Comparison of ENCODE assay signal across 17 cellular contexts in the genomic region with DNA sequence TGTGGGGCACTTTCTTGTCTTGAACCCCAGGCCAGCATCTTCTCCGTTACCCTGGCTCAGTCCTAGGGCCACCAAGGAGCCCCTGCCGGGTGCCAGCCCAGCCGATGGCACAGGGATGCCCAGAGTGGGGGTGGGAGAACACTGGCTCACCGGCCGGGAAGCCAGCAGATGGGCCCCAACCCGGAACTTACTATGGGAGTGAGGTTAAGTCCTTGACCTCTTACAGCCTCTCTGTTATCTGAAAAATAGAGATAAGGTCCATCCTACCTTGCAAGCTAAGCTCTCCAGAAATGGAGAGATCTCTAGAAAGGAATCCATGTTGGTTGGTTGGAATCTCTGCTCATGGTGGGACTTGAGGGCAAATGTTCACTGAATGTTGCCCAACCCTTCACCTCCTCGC. TPM values are rescaled to one million over a fixed set of nuclear protein-coding genes. Genes with fewer than 3 reads are reported as not detected.
DNase-seq lines count a peak whose midpoint lies in the region; ATAC-seq and TF ChIP-seq lines count a peak whose summit lies in the region.
"Had no signal": no experiment of that assay in that cellular context is flagged by ENCODE, and none has a peak within 500 bp of the region (broad histone marks: within the 10 kb centered on the region; RNA-seq: fewer than 3 reads in every experiment).

No MANE protein-coding gene starts in this region.

- peaks cover 89% of the 10 kb centered on the region for H3K4me1 Mint-ChIP-seq in brain
- peaks cover 36% of the 10 kb centered on the region for H3K4me1 Mint-ChIP-seq in neural crest cell

- H4K20me1 ChIP-seq in mammary epithelial cell (ENCODE audit: insufficient read depth, low read length) (peaks cover 8% of the 10 kb centered on the region), OCI-LY7 (ENCODE audit: insufficient read depth, low read length) (no peaks in the 10 kb centered on the region)

- H3K36me3 Mint-ChIP-seq in brain (peaks cover 36% of the 10 kb centered on the region), neural crest cell (ENCODE audit: low read depth) (peaks cover 6% of the 10 kb centered on the region)
- H3K36me3 Mint-ChIP-seq: CD8-positive, alpha-beta T cell had no signal

- H3K4me3 ChIP-seq in breast epithelium (no peak overlapping the region), mammary epithelial cell (replicated peaks in 1 of 3; ENCODE audit: insufficient read depth in 1 of 3, low read depth in 2 of 3, low read length in 3 of 3) (no peak overlapping the region), uterus (no peak overlapping the region), OCI-LY7 (ENCODE audit: low read depth, low read length, poor library complexity, severe bottlenecking) (no peak overlapping the region)
- H3K4me3 ChIP-seq: GM23338 had no signal

- H3K79me2 ChIP-seq in mammary epithelial cell (ENCODE audit: insufficient read depth, low read length) (no peaks in the 10 kb centered on the region), OCI-LY7 (ENCODE audit: insufficient read depth, low read depth, low read length) (no peaks in the 10 kb centered on the region)

- intact Hi-C loops in breast epithelium (cut with DNase I; ENCODE audit: low total_unique reads): no loop called here
- intact Hi-C loops in mammary epithelial cell (cut with micrococcal nuclease): no loop called here
- intact Hi-C loops in uterus (cut with DNase I; ENCODE audit: low total_unique reads): no loop called here
- intact Hi-C loops in OCI-LY7 (cut with micrococcal nuclease; ENCODE audit: unreplicated experiment): no loop called here

- H3K27ac Mint-ChIP-seq in brain (peak overlapping the region in 4 of 5 experiments; percentile 57 to 87 (median 71)), neural crest cell (ENCODE audit: unreplicated experiment) (peak overlapping the region; percentile 57)
- H3K27ac Mint-ChIP-seq: CD14-positive monocyte; CD8-positive, alpha-beta T cell; GM23338 had no signal

- dilution Hi-C loops in mammary epithelial cell (cut with HindIII; ENCODE audit: low sequenced_read_pairs): no loop called here

- no TSS peak for BruUV-seq in mammary epithelial cell (replicated peaks; lab: Mats Ljungman, UMichigan)
- no TSS peak for BruUV-seq in OCI-LY7 (replicated peaks; lab: Mats Ljungman, UMichigan)

- H3K4me2 ChIP-seq in mammary epithelial cell (ENCODE audit: insufficient read depth, low read depth, low read length) (no peak overlapping the region), OCI-LY7 (ENCODE audit: low read length) (no peak overlapping the region)
- H3K4me2 ChIP-seq: GM23338 had no signal

- no peaks in the 10 kb centered on the region for H3K27me3 ChIP-seq in breast epithelium
- H3K27me3 ChIP-seq in mammary epithelial cell (ENCODE audit: insufficient read depth, low read length): no peaks in the 10 kb centered on the region
- H3K27me3 ChIP-seq in uterus: no peaks in the 10 kb centered on the region

- H3K4me3 Mint-ChIP-seq in brain: no peak overlapping the region
- no peak overlapping the region for H3K4me3 Mint-ChIP-seq in neural crest cell
- H3K4me3 Mint-ChIP-seq: CD14-positive monocyte; CD8-positive, alpha-beta T cell; GM23338 had no signal

- in situ Hi-C loops in mammary epithelial cell (cut with MboI; ENCODE audit: low sequenced_read_pairs in 2 of 2): no loop called here

- ATAC-seq in activated CD4-positive, CD25-positive, alpha-beta regulatory T cell treated with anti-CD3 and anti-CD28 coated beads, Interleukin-2, amount 50 U/mL, for 24 hours: no peak
- ATAC-seq: CD8-positive, alpha-beta T cell; GM23338 had no signal

- H3K36me3 ChIP-seq in breast epithelium (no peaks in the 10 kb centered on the region), mammary epithelial cell (ENCODE audit: insufficient read depth, low read length) (no peaks in the 10 kb centered on the region), uterus (no peaks in the 10 kb centered on the region), OCI-LY7 (ENCODE audit: insufficient read depth, low read length) (no peaks in the 10 kb centered on the region)

- TF ChIP-seq CTCF in breast epithelium (IDR thresholded peaks at IDR 0.05): no peak
- no peak for TF ChIP-seq CTCF in mammary epithelial cell (conservative IDR thresholded peaks at IDR 0.05 in 1 of 2, IDR thresholded peaks at IDR 0.05 in 1 of 2; ENCODE audit: extremely low read depth in 1 of 2, insufficient read depth in 1 of 2, low read depth in 1 of 2, low read length in 2 of 2)
- TF ChIP-seq CTCF in brain (conservative IDR thresholded peaks at IDR 0.05): no peak
- no peak for TF ChIP-seq CTCF in neural crest cell (conservative IDR thresholded peaks at IDR 0.05)
- no peak for TF ChIP-seq CTCF in uterus (IDR thresholded peaks at IDR 0.05)
- TF ChIP-seq CTCF in OCI-LY7 (conservative IDR thresholded peaks at IDR 0.05; ENCODE audit: low read length): no peak

- POLR2A ChIA-PET in OCI-LY7 (lab: Charles Lee): no interaction called here

- H3K9me2 ChIP-seq in OCI-LY7 (ENCODE audit: insufficient read depth, low read length): no peaks in the 10 kb centered on the region

- H3K9me3 Mint-ChIP-seq in brain (peaks cover 0 to 4% (median 0%) of the 10 kb centered on the region in 5 experiments), neural crest cell (no peaks in the 10 kb centered on the region)
- H3K9me3 Mint-ChIP-seq: CD8-positive, alpha-beta T cell; GM23338 had no signal

- no peak for DNase-seq in breast epithelium (ENCODE audit: low spot score in 2 of 2)
- no peak for DNase-seq in mammary epithelial cell
- no peak for DNase-seq in neural crest cell (ENCODE audit: low read depth, low spot score)
- no peak for DNase-seq in uterus
- DNase-seq in OCI-LY7 (ENCODE audit: low spot score): no peak
- no peak for DNase-seq in activated CD4-positive, CD25-positive, alpha-beta regulatory T cell treated with anti-CD3 and anti-CD28 coated beads, Interleukin-2, amount 50 U/mL, for 72 hours
- DNase-seq: CD8-positive, alpha-beta T cell; COR-L47; DMS153; DMS79 treated with DMSO at 0.1 percent for 48 hours; EL; H7 had no signal

- H3K9me3 ChIP-seq in breast epithelium (no peaks in the 10 kb centered on the region), mammary epithelial cell (replicated peaks; ENCODE audit: insufficient read depth, low read length) (no peaks in the 10 kb centered on the region), uterus (no peaks in the 10 kb centered on the region), OCI-LY7 (ENCODE audit: low read length) (no peaks in the 10 kb centered on the region)

- H3K9ac ChIP-seq in mammary epithelial cell (ENCODE audit: insufficient read depth, low read length): no peak overlapping the region

- H3K4me1 ChIP-seq in breast epithelium (peaks cover 16 to 18% of the 10 kb centered on the region in 2 donors), mammary epithelial cell (ENCODE audit: insufficient read depth, low read length) (peaks cover 9% of the 10 kb centered on the region), uterus (peaks cover 6 to 24% of the 10 kb centered on the region in 2 donors), OCI-LY7 (ENCODE audit: insufficient read depth, low read length, poor library complexity, severe bottlenecking) (no peaks in the 10 kb centered on the region)

- WGBS in mammary epithelial cell (ENCODE audit: low coverage, missing lambda C conversion rate): 84% methylated on average over 7 of the region's 7 CpGs

- CTCF ChIA-PET in mammary epithelial cell (lab: Charles Lee; ENCODE audit: low non-redundant PET) (no interaction called here), OCI-LY7 (lab: Charles Lee; ENCODE audit: unreplicated experiment) (no interaction called here)

- H2AFZ ChIP-seq in mammary epithelial cell (ENCODE audit: low read depth, low read length) (no peak overlapping the region), OCI-LY7 (ENCODE audit: low read length) (no peak overlapping the region)
- H2AFZ ChIP-seq: GM23338 had no signal

- H3K27ac ChIP-seq in breast epithelium: peak overlapping the region; percentile 43 to 81
- H3K27ac ChIP-seq in mammary epithelial cell (ENCODE audit: insufficient read depth, low read depth, low read length): no peak overlapping the region
- peak overlapping the region; percentile 21 to 95 for H3K27ac ChIP-seq in uterus
- no peak overlapping the region for H3K27ac ChIP-seq in OCI-LY7 (ENCODE audit: low read depth, low read length, poor library complexity, severe bottlenecking)
- H3K27ac ChIP-seq: 22Rv1 had no signal

- TF ChIP-seq POLR2A in breast epithelium (IDR thresholded peaks at IDR 0.05): no peak
- TF ChIP-seq POLR2A in uterus (IDR thresholded peaks at IDR 0.05): no peak

- peaks cover 3% of the 10 kb centered on the region for H3K27me3 Mint-ChIP-seq in brain
- H3K27me3 Mint-ChIP-seq in neural crest cell (ENCODE audit: low read depth): no peaks in the 10 kb centered on the region

RNA-seq across cellular contexts. Expression of gene SH3PXD2B, which starts 20.8 kb away (rescaled TPM):
- 100 to 1,000 TPM in 1 of 3 donors, 10 to 100 TPM in 2; 35.3 to 118 (median 43.9) TPM for total RNA-seq in breast epithelium
- total RNA-seq in mammary epithelial cell: 10 to 100 TPM; 19.2 to 25.1 TPM
- 14.1 TPM for polyA plus RNA-seq in mammary epithelial cell
- 33.7 TPM for polyA minus RNA-seq in mammary epithelial cell
- 16.3 TPM for polyA plus RNA-seq in brain (ENCODE audit: insufficient read depth, low read depth, low replicate concordance)
- 86.1 and 89.1 TPM in 2 replicates for total RNA-seq in neural crest cell
- 10 to 100 TPM; 26.1 to 82.6 (median 31.0) TPM for total RNA-seq in uterus
- not detected in 2 replicates for total RNA-seq in OCI-LY7 (2014; rRNA removed; shearing (Covaris generic))
- 0.10 and 0.11 TPM in 2 replicates for total RNA-seq in OCI-LY7 (2022)

Comparison
In these comparisons a context has a peak if more than half of its experiments do, and no peak if none do; other contexts are left out.
1. H3K27ac ChIP-seq: peak in breast epithelium (2 of 2) and uterus (2 of 2); none in mammary epithelial cell (single experiment) and OCI-LY7 (single experiment).
2. RNA of gene SH3PXD2B, which starts 20.8 kb away (total RNA-seq): 86.1 to 89.1 TPM in neural crest cell, 35.3 to 118 TPM in breast epithelium, 26.1 to 82.6 TPM in uterus and 19.2 to 25.1 TPM in mammary epithelial cell; 0.10 to 0.11 TPM in OCI-LY7; every median in the first group is over 10 times any median in the second.